In genomic region chr20:41865938-41866337, GRCh38 we compare ENCODE assay signal across 23 cellular contexts.
"Had no signal": no experiment of that assay in that cellular context is flagged by ENCODE, and none has a peak within 500 bp of the region (broad histone marks: within the 10 kb centered on the region; RNA-seq: fewer than 3 reads in every experiment).

No MANE protein-coding gene starts in this region.

- FAIRE-seq: endothelial cell of umbilical vein had no signal

- H3K9me3 ChIP-seq: prostate gland, thoracic aorta had no signal

- H3K4me3 ChIP-seq: coronary artery, esophagus muscularis mucosa, lung, prostate gland, spleen, stomach, thoracic aorta had no signal

- H2AFZ ChIP-seq: parathyroid adenoma had no signal

- ATAC-seq: left colon; left ventricle myocardium superior; naive thymus-derived CD4-positive, alpha-beta T cell; sciatic nerve had no signal

- H3K9ac ChIP-seq: parathyroid adenoma had no signal

- H3K4me1 ChIP-seq: esophagus muscularis mucosa, prostate gland, spleen, stomach had no signal

- H3K27ac ChIP-seq: coronary artery, esophagus muscularis mucosa, parathyroid adenoma, prostate gland, spleen, stomach, thoracic aorta had no signal

- DNase-seq: effector CD4-positive, alpha-beta T cell; endodermal cell; foreskin fibroblast; immature natural killer cell; left colon; left ventricle myocardium superior; naive thymus-derived CD4-positive, alpha-beta T cell; nephron progenitor cell; spleen; stimulated activated CD4-positive, alpha-beta T cell treated with anti-CD3 and anti-CD28 coated beads, Interleukin-15, amount 100 ng/mL, for 24 hours; stimulated activated CD4-positive, alpha-beta T cell treated with anti-CD3 and anti-CD28 coated beads, Interleukin-1b, Interleukin-23, amount 100 ng/mL, for 48 hours; stimulated activated CD4-positive, alpha-beta T cell treated with anti-CD3 and anti-CD28 coated beads, Interleukin-4, amount 100 ng/mL, for 24 hours; stomach; substantia nigra; trophoblast cell had no signal

- H3K36me3 ChIP-seq: esophagus muscularis mucosa, prostate gland, spleen, stomach, thoracic aorta had no signal

- H3K27me3 ChIP-seq: stomach had no signal

- H3K79me2 ChIP-seq: parathyroid adenoma had no signal
